In genomic region chr13:76116931-76117330, GRCh38 we compare ENCODE assay signal across 27 cellular contexts.
"Had no signal": no experiment of that assay in that cellular context is flagged by ENCODE, and none has a peak within 500 bp of the region (broad histone marks: within the 10 kb centered on the region; RNA-seq: fewer than 3 reads in every experiment).

No MANE protein-coding gene starts in this region.

- H3K36me3 ChIP-seq: colonic mucosa, gastroesophageal sphincter, heart left ventricle, lower lobe of right lung, neutrophil, pancreas, right lobe of liver, spleen, thyroid gland, vagina had no signal

- H3K9me3 ChIP-seq: colonic mucosa, lower lobe of right lung, neutrophil, pancreas, thyroid gland, vagina had no signal

- DNase-seq: colonic mucosa; effector CD8-positive, alpha-beta T cell; endodermal cell; foreskin keratinocyte; heart left ventricle; hippocampal formation; kidney glomerular epithelial cell; left ventricle myocardium superior; lower lobe of right lung; natural killer cell; pancreas; retina; stimulated activated CD4-positive, alpha-beta T cell treated with anti-CD3 and anti-CD28 coated beads, Interleukin-2, amount 100 ng/mL, for 48 hours; stimulated activated naive CD4-positive, alpha-beta T cell; stimulated activated naive CD8-positive, alpha-beta T cell treated with anti-CD3 and anti-CD28 coated beads, Interleukin-15, amount 100 ng/mL, for 72 hours; thyroid gland; trophoblast cell had no signal

- ATAC-seq: esophagus mucosa; foreskin keratinocyte; gastroesophageal sphincter; heart left ventricle; left ventricle myocardium superior; lower lobe of right lung; natural killer cell; pancreas; right lobe of liver; stimulated activated naive CD8-positive, alpha-beta T cell treated with anti-CD3 and anti-CD28 coated beads, Interleukin-15, amount 100 ng/mL, for 72 hours had no signal

- H3K27ac Mint-ChIP-seq: dendritic cell treated with granulocyte-macrophage colony-stimulating factor and Interleukin-4, amounts not matched to agents 40 ng/mL and 50 ng/mL, for 4 days; endodermal cell; natural killer cell; stimulated activated naive CD8-positive, alpha-beta T cell treated with anti-CD3 and anti-CD28 coated beads, Interleukin-15, amount 100 ng/mL, for 72 hours had no signal

- H3K27ac ChIP-seq: colonic mucosa, epithelial cell of prostate, foreskin keratinocyte, gastroesophageal sphincter, heart left ventricle, lower lobe of right lung, neutrophil, pancreas, right lobe of liver, spleen, thyroid gland, vagina had no signal

- H3K4me3 Mint-ChIP-seq: central memory CD8-positive, alpha-beta T cell; dendritic cell treated with granulocyte-macrophage colony-stimulating factor and Interleukin-4, amounts not matched to agents 40 ng/mL and 50 ng/mL, for 4 days; endodermal cell; natural killer cell; neural crest cell; stimulated activated naive CD8-positive, alpha-beta T cell treated with anti-CD3 and anti-CD28 coated beads, Interleukin-15, amount 100 ng/mL, for 72 hours had no signal

- H3K4me1 Mint-ChIP-seq: central memory CD8-positive, alpha-beta T cell; endodermal cell; natural killer cell; neural crest cell; stimulated activated naive CD8-positive, alpha-beta T cell treated with anti-CD3 and anti-CD28 coated beads, Interleukin-15, amount 100 ng/mL, for 72 hours had no signal

- H3K4me3 ChIP-seq: colonic mucosa, gastroesophageal sphincter, heart left ventricle, lower lobe of right lung, pancreas, right lobe of liver, spleen, thyroid gland, vagina had no signal

- H3K4me1 ChIP-seq: colonic mucosa, foreskin keratinocyte, gastroesophageal sphincter, heart left ventricle, lower lobe of right lung, pancreas, right lobe of liver, spleen, thyroid gland, vagina had no signal

- H3K36me3 Mint-ChIP-seq: natural killer cell had no signal

- H3K27me3 ChIP-seq: colonic mucosa, foreskin keratinocyte, gastroesophageal sphincter, heart left ventricle, neutrophil, pancreas, right lobe of liver, spleen, thyroid gland, vagina had no signal

- H3K27me3 Mint-ChIP-seq: central memory CD8-positive, alpha-beta T cell; dendritic cell treated with granulocyte-macrophage colony-stimulating factor and Interleukin-4, amounts not matched to agents 40 ng/mL and 50 ng/mL, for 4 days; stimulated activated naive CD8-positive, alpha-beta T cell treated with anti-CD3 and anti-CD28 coated beads, Interleukin-15, amount 100 ng/mL, for 72 hours had no signal
